14 cellular contexts compared by ENCODE assay signal in the genomic region with DNA sequence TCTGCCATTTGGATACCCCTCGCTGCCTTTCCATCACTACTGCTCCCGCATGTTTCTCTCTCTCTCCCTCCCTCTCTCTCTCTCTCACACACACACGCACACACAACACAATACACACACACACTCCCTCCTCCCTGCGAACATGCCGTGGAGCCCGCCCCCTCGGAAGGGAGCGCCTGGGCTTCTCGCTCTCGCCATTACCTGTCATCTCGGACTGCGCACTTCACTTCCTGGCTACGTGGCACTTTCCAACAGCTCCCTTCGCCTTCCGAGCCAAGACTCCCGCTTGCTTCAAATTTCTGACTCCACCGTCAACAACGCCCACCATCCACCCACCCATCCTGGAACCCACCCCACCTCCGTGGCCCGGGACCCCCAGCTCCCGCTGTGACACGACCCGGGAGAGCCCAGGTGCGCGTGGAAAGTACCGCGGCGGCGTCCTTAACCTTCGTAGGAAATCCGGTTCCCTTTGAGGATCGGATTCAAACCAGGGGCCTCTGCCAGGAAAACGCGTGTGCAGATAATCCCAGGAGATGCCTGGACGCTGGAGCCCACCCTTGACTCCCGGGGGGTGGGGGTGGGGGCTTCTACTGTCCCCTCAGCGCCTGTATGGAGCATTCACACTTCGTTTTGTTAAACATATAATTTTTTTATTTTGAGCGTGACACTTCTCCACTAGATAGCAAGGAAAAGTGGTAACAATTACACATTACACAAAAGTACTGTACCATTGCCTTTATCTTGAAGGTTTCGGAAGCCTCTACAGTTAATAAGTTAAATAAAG. TPM values are rescaled to one million over a fixed set of nuclear protein-coding genes. Genes with fewer than 3 reads are reported as not detected.
A peak's percentile ranks its signal among the peaks of the same experiment; 100 is the strongest.
DNase-seq lines count a peak whose midpoint lies in the region; ATAC-seq and TF ChIP-seq lines count a peak whose summit lies in the region.
"Had no signal": no experiment of that assay in that cellular context is flagged by ENCODE, and none has a peak within 500 bp of the region (broad histone marks: within the 10 kb centered on the region; RNA-seq: fewer than 3 reads in every experiment).

No MANE protein-coding gene starts in this region.

- H3K36me3 ChIP-seq in iPS-15b (ENCODE audit: control insufficient read depth, insufficient read depth, low read length) = no peaks in the 10 kb centered on the region
- H3K36me3 ChIP-seq in rectal smooth muscle tissue (ENCODE audit: control insufficient read depth, insufficient read depth, low read length) = no peaks in the 10 kb centered on the region
- H3K36me3 ChIP-seq in CD8-positive, alpha-beta T cell (ENCODE audit: insufficient read depth, low read length) = no peaks in the 10 kb centered on the region
- H3K36me3 ChIP-seq: thyroid gland, WERI-Rb-1 had no signal

- intact Hi-C loops in CD8-positive, alpha-beta T cell (cut with DNase I, micrococcal nuclease) = no loop called here

- POLR2A ChIA-PET in activated CD8-positive, alpha-beta T cell treated with anti-CD3 and anti-CD28 coated beads, Interleukin-2, amount 10 ng/mL, durations not matched to agents 7 days and 5 days (lab: Charles Lee) = no interaction called here
- POLR2A ChIA-PET in CD8-positive, alpha-beta T cell (lab: Charles Lee) = no interaction called here

- peaks cover 45% of the 10 kb centered on the region for H3K27me3 Mint-ChIP-seq in T-helper 1 cell treated with Interleukin-12 subunit alpha and Interleukin-12 subunit beta and Interleukin-4 antibody, amounts not matched to agents 30 μg/mL and 1 μg/mL, for 36 hours (ENCODE audit: low read depth)
- peaks cover 41% of the 10 kb centered on the region for H3K27me3 Mint-ChIP-seq in activated CD8-positive, alpha-beta T cell treated with anti-CD3 and anti-CD28 coated beads, Interleukin-2, amount 10 ng/mL, durations not matched to agents 7 days and 5 days (ENCODE audit: low read depth)
- peaks cover 32% of the 10 kb centered on the region for H3K27me3 Mint-ChIP-seq in CD8-positive, alpha-beta T cell (ENCODE audit: low read depth)

- peaks cover 85% of the 10 kb centered on the region for H3K27me3 ChIP-seq in iPS-15b (ENCODE audit: control insufficient read depth, insufficient read depth, low read length)
- peaks cover 18% of the 10 kb centered on the region for H3K27me3 ChIP-seq in rectal smooth muscle tissue (ENCODE audit: control insufficient read depth, insufficient read depth, low read length)
- H3K27me3 ChIP-seq in CD8-positive, alpha-beta T cell (ENCODE audit: insufficient read depth, low read length) = no peaks in the 10 kb centered on the region

- no peaks in the 10 kb centered on the region for H3K9me3 ChIP-seq in iPS-15b (ENCODE audit: control insufficient read depth, insufficient read depth, low read length)
- H3K9me3 ChIP-seq in CD8-positive, alpha-beta T cell (ENCODE audit: low read length) = no peaks in the 10 kb centered on the region
- H3K9me3 ChIP-seq: thyroid gland had no signal

- TF ChIP-seq CTCF in CD8-positive, alpha-beta T cell (IDR thresholded peaks at IDR 0.05) = no peak

- H3K4me1 ChIP-seq in iPS-15b (ENCODE audit: control insufficient read depth, insufficient read depth, low read length) (peaks cover 41% of the 10 kb centered on the region), rectal smooth muscle tissue (ENCODE audit: control insufficient read depth, insufficient read depth, low read length) (no peaks in the 10 kb centered on the region)
- no peaks in the 10 kb centered on the region for H3K4me1 ChIP-seq in CD8-positive, alpha-beta T cell (ENCODE audit: insufficient read depth, low read length)

- no peak for ATAC-seq in activated CD8-positive, alpha-beta T cell treated with anti-CD3 and anti-CD28 coated beads, Interleukin-2, amount 10 ng/mL, durations not matched to agents 7 days and 5 days
- ATAC-seq in GM18498 (IDR thresholded peaks at IDR 0.05; ENCODE audit: unreplicated experiment) (no peak), GM21423 (IDR thresholded peaks at IDR 0.05; ENCODE audit: unreplicated experiment) (no peak)
- no peak for ATAC-seq in CD8-positive, alpha-beta T cell

- H3K4me3 ChIP-seq in iPS-15b (ENCODE audit: low read depth, low read length) = peak overlapping the region; percentile 66
- peak overlapping the region; percentile 21 for H3K4me3 ChIP-seq in rectal smooth muscle tissue (ENCODE audit: low read length)
- H3K4me3 ChIP-seq in CD8-positive, alpha-beta T cell (ENCODE audit: low read depth, low read length) = no peak overlapping the region
- H3K4me3 ChIP-seq: thyroid gland had no signal

- H3K36me3 Mint-ChIP-seq in T-helper 1 cell treated with Interleukin-12 subunit alpha and Interleukin-12 subunit beta and Interleukin-4 antibody, amounts not matched to agents 30 μg/mL and 1 μg/mL, for 36 hours (ENCODE audit: low read depth) = peaks cover 4% of the 10 kb centered on the region
- H3K36me3 Mint-ChIP-seq in activated CD8-positive, alpha-beta T cell treated with anti-CD3 and anti-CD28 coated beads, Interleukin-2, amount 10 ng/mL, durations not matched to agents 7 days and 5 days (ENCODE audit: low read depth) = no peaks in the 10 kb centered on the region
- H3K36me3 Mint-ChIP-seq in CD8-positive, alpha-beta T cell = no peaks in the 10 kb centered on the region

- H3K9me3 Mint-ChIP-seq in T-helper 1 cell treated with Interleukin-12 subunit alpha and Interleukin-12 subunit beta and Interleukin-4 antibody, amounts not matched to agents 30 μg/mL and 1 μg/mL, for 36 hours = no peaks in the 10 kb centered on the region
- no peaks in the 10 kb centered on the region for H3K9me3 Mint-ChIP-seq in activated CD8-positive, alpha-beta T cell treated with anti-CD3 and anti-CD28 coated beads, Interleukin-2, amount 10 ng/mL, durations not matched to agents 7 days and 5 days (ENCODE audit: insufficient read depth)
- no peaks in the 10 kb centered on the region for H3K9me3 Mint-ChIP-seq in CD8-positive, alpha-beta T cell

- no peak overlapping the region for H3K9ac ChIP-seq in iPS-15b (ENCODE audit: low read depth, low read length)
- H3K9ac ChIP-seq in rectal smooth muscle tissue (ENCODE audit: low read length) = no peak overlapping the region

- H3K27ac Mint-ChIP-seq in T-helper 1 cell treated with Interleukin-12 subunit alpha and Interleukin-12 subunit beta and Interleukin-4 antibody, amounts not matched to agents 30 μg/mL and 1 μg/mL, for 36 hours = no peak overlapping the region
- peak overlapping the region; percentile 52 for H3K27ac Mint-ChIP-seq in activated CD8-positive, alpha-beta T cell treated with anti-CD3 and anti-CD28 coated beads, Interleukin-2, amount 10 ng/mL, durations not matched to agents 7 days and 5 days
- H3K27ac Mint-ChIP-seq in CD8-positive, alpha-beta T cell = no peak overlapping the region

- CTCF ChIA-PET in activated CD8-positive, alpha-beta T cell treated with anti-CD3 and anti-CD28 coated beads, Interleukin-2, amount 10 ng/mL, durations not matched to agents 7 days and 5 days (lab: Charles Lee) = interaction anchor here (0.7 kb wide), 1 partner anchor 165 kb away, joined by 3 read pairs; no protein-coding TSS in a partner anchor
- CTCF ChIA-PET in CD8-positive, alpha-beta T cell (lab: Charles Lee) = interaction anchor here (0.6 kb wide), 1 partner anchor 1872 kb away, joined by 3 read pairs; no protein-coding TSS in a partner anchor

- H3K4me1 Mint-ChIP-seq in T-helper 1 cell treated with Interleukin-12 subunit alpha and Interleukin-12 subunit beta and Interleukin-4 antibody, amounts not matched to agents 30 μg/mL and 1 μg/mL, for 36 hours (ENCODE audit: low read depth) = peaks cover 14% of the 10 kb centered on the region
- peaks cover 18% of the 10 kb centered on the region for H3K4me1 Mint-ChIP-seq in activated CD8-positive, alpha-beta T cell treated with anti-CD3 and anti-CD28 coated beads, Interleukin-2, amount 10 ng/mL, durations not matched to agents 7 days and 5 days (ENCODE audit: low read depth)
- H3K4me1 Mint-ChIP-seq in CD8-positive, alpha-beta T cell (ENCODE audit: low read depth) = peaks cover 12% of the 10 kb centered on the region

- no peak overlapping the region for H3K27ac ChIP-seq in rectal smooth muscle tissue (ENCODE audit: low read depth, low read length)
- no peak overlapping the region for H3K27ac ChIP-seq in CD8-positive, alpha-beta T cell (ENCODE audit: low read depth, low read length)
- H3K27ac ChIP-seq: thyroid gland, WERI-Rb-1 had no signal

- H3K4me3 Mint-ChIP-seq in T-helper 1 cell treated with Interleukin-12 subunit alpha and Interleukin-12 subunit beta and Interleukin-4 antibody, amounts not matched to agents 30 μg/mL and 1 μg/mL, for 36 hours = peak overlapping the region; percentile 87
- H3K4me3 Mint-ChIP-seq in activated CD8-positive, alpha-beta T cell treated with anti-CD3 and anti-CD28 coated beads, Interleukin-2, amount 10 ng/mL, durations not matched to agents 7 days and 5 days = peak overlapping the region; percentile 49
- H3K4me3 Mint-ChIP-seq in CD8-positive, alpha-beta T cell = no peak overlapping the region

- DNase-seq in T-helper 1 cell = no peak
- DNase-seq in activated CD8-positive, alpha-beta T cell treated with anti-CD3 and anti-CD28 coated beads, Interleukin-2, amount 10 ng/mL, durations not matched to agents 7 days and 5 days = no peak
- DNase-seq in CD8-positive, alpha-beta T cell = no peak
- DNase-seq: NCI-H187; stimulated activated CD4-positive, alpha-beta T cell treated with anti-CD3 and anti-CD28 coated beads, Interleukin-4, amount 100 ng/mL, for 24 hours; thyroid gland; WERI-Rb-1 had no signal

RNA-seq across cellular contexts. Expression of a gene that starts 12.5 kb away (rescaled TPM):
- not detected for total RNA-seq in activated CD8-positive, alpha-beta T cell treated with anti-CD3 and anti-CD28 coated beads, Interleukin-2, amount 10 ng/mL, durations not matched to agents 7 days and 5 days
- not detected for total RNA-seq in CD8-positive, alpha-beta T cell
- total RNA-seq: Daoy, HT-29 had no signal
